ENCODE assay signal across 8 cellular contexts in genomic region chr15:88256261-88257230, GRCh38. TPM values are rescaled to one million over a fixed set of nuclear protein-coding genes. Genes with fewer than 3 reads are reported as not detected.
A peak's percentile ranks its signal among the peaks of the same experiment; 100 is the strongest.
DNase-seq lines count a peak whose midpoint lies in the region; ATAC-seq and TF ChIP-seq lines count a peak whose summit lies in the region.

NTRK3 (minus strand) TSS chr15:88256739; CDS start chr15:88256153, 586 bp downstream.

- H3K27ac Mint-ChIP-seq in T-cell = peak within 1 kb of the TSS in 1 of 2 donors; percentile 61

- no peaks in the 10 kb centered on the region for H3K9me3 Mint-ChIP-seq in T-cell

- no peaks in the 10 kb centered on the region for H3K27me3 ChIP-seq in ovary

- ATAC-seq in T-cell (replicated peaks in 1 of 4) = no peak
- no peak for ATAC-seq in GM18907 (IDR thresholded peaks at IDR 0.05; ENCODE audit: unreplicated experiment)
- no peak for ATAC-seq in GM21381 (IDR thresholded peaks at IDR 0.05; ENCODE audit: unreplicated experiment)
- ATAC-seq in HG03139 (IDR thresholded peaks at IDR 0.05; ENCODE audit: unreplicated experiment) = no peak

- peaks cover 2% of the 10 kb centered on the region for H3K4me1 ChIP-seq in ovary (ENCODE audit: insufficient read depth)

- WGBS in ovary, 3 donors = 0 to 1% (median 0%) methylated on average over 73 to 93 of the region's 95 CpGs

- no peak within 1 kb of the TSS for H3K27ac ChIP-seq in ovary

- no peak for TF ChIP-seq POLR2A in ovary (IDR thresholded peaks at IDR 0.05)

- POLR2A ChIA-PET in T-cell (lab: Charles Lee) = no interaction called here

- no peak for TF ChIP-seq EP300 in ovary (IDR thresholded peaks at IDR 0.05)

- H3K4me3 ChIP-seq in fibroblast of villous mesenchyme (ENCODE audit: low read depth, low read length) (peak within 1 kb of the TSS; percentile 12), ovary (peak within 1 kb of the TSS; percentile 18)

- intact Hi-C loops in ovary (cut with DNase I) = no loop called here

- peaks cover 19 to 29% (median 20%) of the 10 kb centered on the region in 3 donors for H3K4me1 Mint-ChIP-seq in T-cell

- no peaks in the 10 kb centered on the region for H3K36me3 ChIP-seq in ovary

- H3K4me3 Mint-ChIP-seq in T-cell = peak within 1 kb of the TSS; percentile 75 to 83 (median 77)

- peaks cover 60 to 70% of the 10 kb centered on the region in 2 donors for H3K27me3 Mint-ChIP-seq in T-cell

- TF ChIP-seq CTCF in fibroblast of villous mesenchyme (IDR thresholded peaks at IDR 0.05; ENCODE audit: insufficient read depth, low read depth, low read length) (no peak), ovary (IDR thresholded peaks at IDR 0.05) (no peak)

- CTCF ChIA-PET in T-cell (lab: Charles Lee) = interaction anchor here in 1 of 2 donors (0.7 kb wide), 1 partner anchor 403 kb away, joined by 3 read pairs; no protein-coding TSS in a partner anchor

- H3K36me3 Mint-ChIP-seq in T-cell = no peaks in the 10 kb centered on the region

- H3K9me3 ChIP-seq in ovary = no peaks in the 10 kb centered on the region

- peak; percentile 27 for DNase-seq in NCI-H345 (lab: John Stamatoyannopoulos, UW)
- DNase-seq in NCI-H345 treated with DMSO at 0.1 percent for 48 hours (lab: John Stamatoyannopoulos, UW; ENCODE audit: unreplicated experiment) = no peak
- DNase-seq in T-cell = no peak
- DNase-seq in fibroblast of villous mesenchyme (ENCODE audit: low read depth) = peak; percentile 5
- no peak for DNase-seq in ovary

RNA-seq across cellular contexts. Expression of gene NTRK3, which starts in this region (rescaled TPM):
- total RNA-seq in T-cell (not detected), fibroblast of villous mesenchyme (0.32 TPM in 1 of 2 replicates, not detected in the other), ovary (1 to 10 TPM in 5 of 7 donors, under 1 TPM in 2; 0.77 to 4.7 (median 2.7) TPM)
- 10 to 100 TPM in 1 of 2 donors, 1 to 10 TPM in 1; 2.6 to 14.6 TPM for polyA plus RNA-seq in ovary

Comparison
In these comparisons a context has a peak if more than half of its experiments do, and no peak if none do; other contexts are left out.
1. Peak in DNase-seq and H3K4me3 ChIP-seq in fibroblast of villous mesenchyme; RNA of the gene not detected or under 1 TPM.